Comparison of ENCODE assay signal across 1 cellular context in genomic region chr6:32439708-32440214, GRCh38.
TF ChIP-seq lines count a peak whose summit lies in the region.

Gene HLA-DRA, plus strand, starts transcription at chr6:32439887. Its CDS starts 64 bp downstream, at chr6:32439951.

TF ChIP-seq in HepG2, 621 proteins besides CTCF, POLR2A, EP300 and RAD21 (continued from another document):
- TF ChIP-seq ZNF432 (CRISPR knock-in tag; IDR thresholded peaks at IDR 0.05; ENCODE audit: borderline replicate concordance) = no peak
- no peak for TF ChIP-seq EED (CRISPR knock-in tag; IDR thresholded peaks at IDR 0.05)
- TF ChIP-seq HMGA1 (CRISPR knock-in tag; conservative IDR thresholded peaks at IDR 0.05) = no peak
- TF ChIP-seq ZNF180 (CRISPR knock-in tag; IDR thresholded peaks at IDR 0.05; ENCODE audit: borderline replicate concordance, low read depth) = no peak
- peak; percentile 55 for TF ChIP-seq NFYB (CRISPR knock-in tag; IDR thresholded peaks at IDR 0.05)
- no peak for TF ChIP-seq ZSCAN21 (CRISPR knock-in tag; IDR thresholded peaks at IDR 0.05; ENCODE audit: borderline replicate concordance)
- no peak for TF ChIP-seq MED1 (CRISPR knock-in tag; IDR thresholded peaks at IDR 0.05)
- no peak for TF ChIP-seq TIGD3 (CRISPR knock-in tag; IDR thresholded peaks at IDR 0.05; ENCODE audit: borderline replicate concordance)
- TF ChIP-seq KDM1A (CRISPR knock-in tag; IDR thresholded peaks at IDR 0.05) = no peak
- TF ChIP-seq NONO (IDR thresholded peaks at IDR 0.05) = no peak
- no peak for TF ChIP-seq NONO (CRISPR knock-in tag; conservative IDR thresholded peaks at IDR 0.05)
- no peak for TF ChIP-seq PHF20 (CRISPR knock-in tag; IDR thresholded peaks at IDR 0.05)
- TF ChIP-seq KLF15 (CRISPR knock-in tag; IDR thresholded peaks at IDR 0.05; ENCODE audit: borderline replicate concordance) = no peak
- TF ChIP-seq KLF6 (CRISPR knock-in tag; IDR thresholded peaks at IDR 0.05) = no peak
- TF ChIP-seq ZSCAN29 (CRISPR knock-in tag; conservative IDR thresholded peaks at IDR 0.05) = no peak
- no peak for TF ChIP-seq TOPORS (CRISPR knock-in tag; IDR thresholded peaks at IDR 0.05)
- peak; percentile 99 for TF ChIP-seq RFXANK (CRISPR knock-in tag; IDR thresholded peaks at IDR 0.05)
- TF ChIP-seq ZNF710 (CRISPR knock-in tag; IDR thresholded peaks at IDR 0.05; ENCODE audit: borderline replicate concordance) = no peak
TF ChIP-seq in HepG2: peak in this region for 8.
